Comparison of ENCODE assay signal across 23 cellular contexts in the genomic region with DNA sequence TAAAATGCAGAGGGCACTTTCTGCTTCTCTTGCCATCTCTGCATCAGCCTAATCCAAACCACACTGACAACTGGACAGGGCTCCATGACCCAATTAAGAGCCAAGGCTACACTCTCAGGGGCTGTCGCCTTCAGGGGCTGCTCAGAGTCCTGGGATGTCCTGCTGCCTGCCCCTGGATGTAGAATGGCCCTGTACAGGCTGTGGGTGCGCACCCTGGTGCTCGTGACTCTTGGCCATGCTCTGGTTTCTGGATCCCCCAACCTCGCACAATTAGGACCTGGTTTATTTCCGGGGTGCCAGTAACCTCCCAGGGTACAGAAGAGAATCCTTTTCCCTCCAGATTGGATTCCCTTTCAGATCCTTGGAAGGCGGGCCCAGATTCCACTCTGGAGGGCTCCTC. TPM values are rescaled to one million over a fixed set of nuclear protein-coding genes. Genes with fewer than 3 reads are reported as not detected.
DNase-seq lines count a peak whose midpoint lies in the region; ATAC-seq and TF ChIP-seq lines count a peak whose summit lies in the region.
"Had no signal": no experiment of that assay in that cellular context is flagged by ENCODE, and none has a peak within 500 bp of the region (broad histone marks: within the 10 kb centered on the region; RNA-seq: fewer than 3 reads in every experiment).

No MANE protein-coding gene starts in this region.

- TF ChIP-seq CTCF in BE2C (IDR thresholded peaks at IDR 0.05; ENCODE audit: low read depth, low read length): no peak
- TF ChIP-seq CTCF in spleen (IDR thresholded peaks at IDR 0.05 in 8 of 11, conservative IDR thresholded peaks at IDR 0.05 in 3 of 11): no peak
- TF ChIP-seq CTCF in omental fat pad (IDR thresholded peaks at IDR 0.05): no peak

- no peak overlapping the region for H3K4me3 ChIP-seq in BE2C (ENCODE audit: low read depth, low read length)
- H3K4me3 ChIP-seq in spleen: no peak overlapping the region
- H3K4me3 ChIP-seq: A549, BLaER1, GM12878 had no signal

- H3K9me3 ChIP-seq in BE2C (no peaks in the 10 kb centered on the region), spleen (no peaks in the 10 kb centered on the region)
- H3K9me3 ChIP-seq: A549 had no signal

- H3K27me3 ChIP-seq in BE2C (no peaks in the 10 kb centered on the region), spleen (replicated peaks in 1 of 7) (no peaks in the 10 kb centered on the region)
- H3K27me3 ChIP-seq: BLaER1 had no signal

- DNase-seq in BE2C (peak; percentile 1), islet precursor cell (peak; percentile 28), spleen (peak; percentile 19), omental fat pad (ENCODE audit: low spot score) (no peak)
- DNase-seq in activated CD4-positive, alpha-beta T cell treated with anti-CD3 and anti-CD28 coated beads, Interleukin-2, amount 50 U/mL, for 4 hours: no peak
- DNase-seq: CD8-positive, alpha-beta memory T cell; DMS53; EL; GOT3; KG1; NCI-H1436; NCI-H1930; NCI-H226; NCI-H524; NCI-H82; OCI-M1; SIG-M5 had no signal

- H3K27ac ChIP-seq in angular gyrus (ENCODE audit: low read depth, low read length) (peak overlapping the region; percentile 22), spleen (no peak overlapping the region)
- H3K27ac ChIP-seq: A549, BLaER1 had no signal

- ATAC-seq in GM21529 (IDR thresholded peaks at IDR 0.05; ENCODE audit: unreplicated experiment): no peak
- ATAC-seq in omental fat pad (ENCODE audit: low FRiP score): no peak
- ATAC-seq: A549, GM12878 had no signal

- intact Hi-C loops in spleen (cut with DNase I; ENCODE audit: low total_unique reads): loop anchor here (5.0 to 10.0 kb wide), 2 partner anchors 88 to 220 kb away; no protein-coding TSS in a partner anchor

- no peaks in the 10 kb centered on the region for H3K4me1 ChIP-seq in BE2C
- H3K4me1 ChIP-seq in spleen: no peaks in the 10 kb centered on the region
- H3K4me1 ChIP-seq: A549 had no signal

- WGBS in spleen, 5 donors: 91 to 96% (median 95%) methylated on average over 6 of the region's 6 CpGs

- no peak for TF ChIP-seq POLR2A in spleen (IDR thresholded peaks at IDR 0.05)

- H3K36me3 ChIP-seq in BE2C (no peaks in the 10 kb centered on the region), spleen (peaks cover 0 to 67% (median 14%) of the 10 kb centered on the region in 6 donors)

RNA-seq across cellular contexts. Expression of gene IFT27, which starts 11.3 kb away (rescaled TPM):
- 21.9 TPM for polyA plus RNA-seq in BE2C (2012; ENCODE audit: insufficient read depth, insufficient read length, low read depth)
- total RNA-seq in spleen (10 to 100 TPM; 12.4 to 35.4 (median 25.6) TPM), omental fat pad (10 to 100 TPM in 2 of 4 donors, 1 to 10 TPM in 2; 4.4 to 15.8 (median 10.8) TPM)
- 10 to 100 TPM; 17.5 to 23.4 (median 20.1) TPM for polyA plus RNA-seq in spleen

RNA-seq across cellular contexts. Expression of gene PVALB, which starts 52.2 kb away (rescaled TPM):
- polyA plus RNA-seq in BE2C (2012; ENCODE audit: insufficient read depth, insufficient read length, low read depth): not detected
- total RNA-seq in spleen (1 to 10 TPM in 2 of 7 donors, under 1 TPM in 3, not detected in 2; 0.91 to 3.2 (median 0.95) TPM), omental fat pad (not detected)
- 1 to 10 TPM in 2 of 3 donors, under 1 TPM in 1; 0.52 to 2.8 (median 1.0) TPM for polyA plus RNA-seq in spleen
- total RNA-seq: CD8-positive, alpha-beta memory T cell; GM12878; HT-29 had no signal
- polyA plus RNA-seq: A549; CD8-positive, alpha-beta memory T cell; GM12878 had no signal

Comparison
In these comparisons a context has a peak if more than half of its experiments do, and no peak if none do; other contexts are left out.
1. DNase-seq: peak in BE2C (single experiment), islet precursor cell (single experiment) and spleen (single experiment); none in activated CD4-positive, alpha-beta T cell treated with anti-CD3 and anti-CD28 coated beads, Interleukin-2, amount 50 U/mL, for 4 hours (0 of 2) and omental fat pad (single experiment).